8 cellular contexts compared by ENCODE assay signal in genomic region chr12:79373896-79374499, GRCh38.
DNase-seq lines count a peak whose midpoint lies in the region; ATAC-seq, FAIRE-seq and TF ChIP-seq lines count a peak whose summit lies in the region.

No MANE protein-coding gene starts in this region.

- ATAC-seq in A549 (peak; percentile 95 to 98), lung (ENCODE audit: insufficient read depth, low FRiP score) (no peak), HG03139 (IDR thresholded peaks at IDR 0.05; ENCODE audit: unreplicated experiment) (no peak)

- FAIRE-seq in A549 (lab: Jason Lieb, UNC): peak; percentile 7
- peak; percentile 78 for FAIRE-seq in G401.6 (lab: Jason Lieb, UNC)

- TF ChIP-seq POLR2A in A549 (IDR thresholded peaks at IDR 0.05; ENCODE audit: low read length): no peak

- H3K27me3 ChIP-seq in HAP-1 (ENCODE audit: low read depth) (no peaks in the 10 kb centered on the region), ascending aorta (no peaks in the 10 kb centered on the region), lung (ENCODE audit: control insufficient read depth, insufficient read depth) (no peaks in the 10 kb centered on the region)

- intact Hi-C loops in ascending aorta (cut with DNase I): no loop called here

- TF ChIP-seq CTCF in A549 (IDR thresholded peaks at IDR 0.05) (peak; percentile 82), ascending aorta (IDR thresholded peaks at IDR 0.05) (peak in 2 of 3 experiments; percentile 29 to 42), lung (IDR thresholded peaks at IDR 0.05; ENCODE audit: control extremely low read depth, extremely low read depth) (peak; percentile 12)

- TF ChIP-seq RAD21 in A549 (conservative IDR thresholded peaks at IDR 0.05 in 1 of 2, IDR thresholded peaks at IDR 0.05 in 1 of 2): peak; percentile 92 to 96

- DNase-seq in A549 (ENCODE audit: low read depth in 1 of 2, low spot score in 1 of 2) (peak; percentile 41 to 62), HAP-1 (ENCODE audit: low spot score in 2 of 2) (peak; percentile 28 to 77), NAMALWA (ENCODE audit: low spot score) (peak; percentile 63), ascending aorta (ENCODE audit: low spot score in 2 of 2) (no peak), lung (ENCODE audit: low spot score) (no peak), cerebellar nuclear complex (lab: John Stamatoyannopoulos, UW) (no peak)

- H3K4me3 ChIP-seq in A549: no peak overlapping the region
- H3K4me3 ChIP-seq in HAP-1: no peak overlapping the region
- H3K4me3 ChIP-seq in ascending aorta: no peak overlapping the region
- H3K4me3 ChIP-seq in lung: no peak overlapping the region

- H3K9me3 ChIP-seq in A549 (no peaks in the 10 kb centered on the region), HAP-1 (no peaks in the 10 kb centered on the region), ascending aorta (no peaks in the 10 kb centered on the region), lung (ENCODE audit: control insufficient read depth in 2 of 2, insufficient read depth in 1 of 2, low read length in 1 of 2) (no peaks in the 10 kb centered on the region)

- H3K4me2 ChIP-seq in A549: no peak overlapping the region

- POLR2A ChIA-PET in A549 (lab: Yijun Ruan, JAX): no interaction called here

- H3K4me1 ChIP-seq in A549 (peaks cover 18% of the 10 kb centered on the region), HAP-1 (peaks cover 10% of the 10 kb centered on the region), ascending aorta (no peaks in the 10 kb centered on the region), lung (ENCODE audit: control insufficient read depth in 2 of 2, insufficient read depth in 2 of 2, low read length in 2 of 2) (no peaks in the 10 kb centered on the region)

- H3K27ac ChIP-seq in A549 (peak overlapping the region in 1 of 2 experiments; percentile 40; a peak in 1 of 6 replicates), ascending aorta (no peak overlapping the region), lung (ENCODE audit: low read depth in 1 of 2, low read length in 1 of 2) (no peak overlapping the region)

- WGBS in A549 (ENCODE audit: missing lambda C conversion rate): 30% methylated on average over 5 of the region's 5 CpGs
- 72% methylated on average over 5 of the region's 5 CpGs for WGBS in lung, 2 donors

- TF ChIP-seq EP300 in A549 (IDR thresholded peaks at IDR 0.05): no peak

- CTCF ChIA-PET in A549 (lab: Yijun Ruan, JAX): interaction anchor here (0.6 to 2.3 kb wide), 12 partner anchors 10 to 1228 kb away, joined by 3 to 8 read pairs (median 4); no protein-coding TSS in a partner anchor

- H3K36me3 ChIP-seq in HAP-1 (replicated peaks): no peaks in the 10 kb centered on the region
- no peaks in the 10 kb centered on the region for H3K36me3 ChIP-seq in ascending aorta
- H3K36me3 ChIP-seq in lung (ENCODE audit: control insufficient read depth in 2 of 2, insufficient read depth in 2 of 2, low read length in 2 of 2): no peaks in the 10 kb centered on the region

- in situ Hi-C loops in HAP-1 (cut with MboI; ENCODE audit: low sequenced_read_pairs): loop anchor here (25.0 kb wide), 2 partner anchors 1187 to 1362 kb away; no protein-coding TSS in a partner anchor

TF ChIP-seq in A549, 52 proteins besides CTCF, POLR2A, EP300 and RAD21:
- peak; percentile 81 for TF ChIP-seq SMC3 (IDR thresholded peaks at IDR 0.05)
- TF ChIP-seq EHF (CRISPR knock-in tag; IDR thresholded peaks at IDR 0.05): no peak

Comparison
In these comparisons a context has a peak if more than half of its experiments do, and no peak if none do; other contexts are left out.
1. ATAC-seq: peak in A549 (2 of 2); none in lung (single experiment) and HG03139 (single experiment).
2. DNase-seq: peak in A549 (2 of 2), HAP-1 (2 of 2) and NAMALWA (single experiment); none in ascending aorta (0 of 2), lung (single experiment) and cerebellar nuclear complex (0 of 2).
3. CTCF ChIP-seq: peak in every context shown above with its lines; median percentile 82 in A549; 36 in ascending aorta; 12 in lung.